In genomic region chr22:46065733-46066454, GRCh38 we compare ENCODE assay signal across 10 cellular contexts.
DNase-seq lines count a peak whose midpoint lies in the region; ATAC-seq and TF ChIP-seq lines count a peak whose summit lies in the region.
"Had no signal": no experiment of that assay in that cellular context is flagged by ENCODE, and none has a peak within 500 bp of the region (broad histone marks: within the 10 kb centered on the region; RNA-seq: fewer than 3 reads in every experiment).

No MANE protein-coding gene starts in this region.

- H3K4me1 ChIP-seq in esophagus squamous epithelium (peaks cover 46 to 95% (median 46%) of the 10 kb centered on the region in 3 donors), rectal smooth muscle tissue (ENCODE audit: control insufficient read depth, insufficient read depth, low read length) (peaks cover 65% of the 10 kb centered on the region), aorta (ENCODE audit: control insufficient read depth in 1 of 2, insufficient read depth in 2 of 2, low read length in 2 of 2) (peaks cover 3% of the 10 kb centered on the region in 2 donors)

- CTCF ChIA-PET in CD4-positive, alpha-beta T cell (lab: Charles Lee): interaction anchor here (1.5 kb wide), 1 partner anchor 12 kb away, joined by 3 read pairs; no protein-coding TSS in a partner anchor

- intact Hi-C loops in CD4-positive, alpha-beta T cell (cut with DNase I, micrococcal nuclease): no loop called here
- intact Hi-C loops in esophagus squamous epithelium (cut with DNase I) (no loop called here), aorta (cut with DNase I) (no loop called here)

- peaks cover 55% of the 10 kb centered on the region for H3K4me1 Mint-ChIP-seq in CD4-positive, alpha-beta T cell (ENCODE audit: low read depth)

- 41 to 54% methylated on average over 1 of the region's 1 CpG for whole genome bisulfite sequencing in esophagus squamous epithelium, 2 donors
- 81 to 85% methylated on average over 1 of the region's 1 CpG for WGBS in aorta, 2 donors

- H3K27me3 ChIP-seq in CD4-positive, alpha-beta T cell (ENCODE audit: control insufficient read depth, insufficient read depth, low read length): no peaks in the 10 kb centered on the region
- H3K27me3 ChIP-seq in esophagus squamous epithelium (no peaks in the 10 kb centered on the region), rectal smooth muscle tissue (ENCODE audit: control insufficient read depth, insufficient read depth, low read length) (no peaks in the 10 kb centered on the region), H7 (ENCODE audit: control insufficient read depth, insufficient read depth, low read length) (peaks cover 20% of the 10 kb centered on the region), aorta (ENCODE audit: control insufficient read depth in 1 of 2, insufficient read depth in 2 of 2, low read length in 1 of 2) (no peaks in the 10 kb centered on the region)

- peak overlapping the region in 3 of 4 donors; percentile 73 to 96 (median 88) for H3K4me3 ChIP-seq in esophagus squamous epithelium
- no peak overlapping the region for H3K4me3 ChIP-seq in rectal smooth muscle tissue (ENCODE audit: low read length)
- H3K4me3 ChIP-seq in H7 (ENCODE audit: insufficient read depth, low read depth, low read length): no peak overlapping the region
- H3K4me3 ChIP-seq in aorta (ENCODE audit: low read length in 2 of 2): no peak overlapping the region

- no peak for ATAC-seq in CD4-positive, alpha-beta T cell (ENCODE audit: poor library complexity)
- ATAC-seq in aorta (ENCODE audit: low FRiP score): no peak
- ATAC-seq: stimulated activated naive CD8-positive, alpha-beta T cell treated with anti-CD3 and anti-CD28 coated beads, Interleukin-15, amount 100 ng/mL, for 72 hours had no signal

- H3K27ac ChIP-seq in CD4-positive, alpha-beta T cell (ENCODE audit: low read depth, low read length): no peak overlapping the region
- peak overlapping the region; percentile 99 to 100 (median 100) for H3K27ac ChIP-seq in esophagus squamous epithelium
- peak overlapping the region; percentile 96 for H3K27ac ChIP-seq in rectal smooth muscle tissue (ENCODE audit: low read depth, low read length)
- peak overlapping the region in 1 of 2 donors; percentile 92 for H3K27ac ChIP-seq in aorta (ENCODE audit: low read depth in 1 of 2, low read length in 2 of 2)

- no peak for TF ChIP-seq CTCF in CD4-positive, alpha-beta T cell (IDR thresholded peaks at IDR 0.05)
- TF ChIP-seq CTCF in esophagus squamous epithelium (IDR thresholded peaks at IDR 0.05): no peak

- H3K36me3 ChIP-seq in esophagus squamous epithelium (peaks cover 0 to 11% (median 0%) of the 10 kb centered on the region in 3 donors), rectal smooth muscle tissue (ENCODE audit: control insufficient read depth, insufficient read depth, low read length) (no peaks in the 10 kb centered on the region), H7 (replicated peaks; ENCODE audit: control insufficient read depth, insufficient read depth, low read length) (no peaks in the 10 kb centered on the region), aorta (ENCODE audit: control insufficient read depth in 1 of 2, insufficient read depth in 2 of 2, low read length in 1 of 2) (no peaks in the 10 kb centered on the region)

- H3K27me3 Mint-ChIP-seq in CD4-positive, alpha-beta T cell: no peaks in the 10 kb centered on the region

- H3K4me3 Mint-ChIP-seq in CD4-positive, alpha-beta T cell: no peak overlapping the region
- H3K4me3 Mint-ChIP-seq: stimulated activated naive CD8-positive, alpha-beta T cell treated with anti-CD3 and anti-CD28 coated beads, Interleukin-15, amount 100 ng/mL, for 72 hours had no signal

- peak overlapping the region; percentile 10 for H3K9ac ChIP-seq in rectal smooth muscle tissue (ENCODE audit: low read length)

- peak overlapping the region; percentile 54 for H3K27ac Mint-ChIP-seq in CD4-positive, alpha-beta T cell
- H3K27ac Mint-ChIP-seq: stimulated activated naive CD8-positive, alpha-beta T cell treated with anti-CD3 and anti-CD28 coated beads, Interleukin-15, amount 100 ng/mL, for 72 hours had no signal

- no peak for TF ChIP-seq POLR2A in esophagus squamous epithelium (IDR thresholded peaks at IDR 0.05)

- peaks cover 7% of the 10 kb centered on the region for H3K36me3 Mint-ChIP-seq in CD4-positive, alpha-beta T cell (ENCODE audit: low read depth)

- DNase-seq in CD4-positive, alpha-beta T cell: no peak
- DNase-seq in OCI-M1 (lab: John Stamatoyannopoulos, UW) (peak; percentile 67), esophagus squamous epithelium (lab: John Stamatoyannopoulos, UW) (no peak), epidermal melanocyte (ENCODE audit: insufficient read length, low spot score) (no peak), H7 (no peak), aorta (no peak), SIG-M5 (lab: John Stamatoyannopoulos, UW) (no peak)
- DNase-seq: activated T-cell treated with anti-CD3 and anti-CD28 coated beads for 4 hours; stimulated activated naive CD8-positive, alpha-beta T cell treated with anti-CD3 and anti-CD28 coated beads, Interleukin-15, amount 100 ng/mL, for 72 hours had no signal

- no peaks in the 10 kb centered on the region for H3K9me3 ChIP-seq in CD4-positive, alpha-beta T cell (ENCODE audit: control insufficient read depth, low read length)
- no peaks in the 10 kb centered on the region for H3K9me3 ChIP-seq in esophagus squamous epithelium
- no peaks in the 10 kb centered on the region for H3K9me3 ChIP-seq in aorta (ENCODE audit: control insufficient read depth, low read length)

- POLR2A ChIA-PET in CD4-positive, alpha-beta T cell (lab: Charles Lee): interaction anchor here (0.8 kb wide), 1 partner anchor 394 kb away, joined by 4 read pairs; no protein-coding TSS in a partner anchor

- no peaks in the 10 kb centered on the region for H3K9me3 Mint-ChIP-seq in CD4-positive, alpha-beta T cell
- H3K9me3 Mint-ChIP-seq: stimulated activated naive CD8-positive, alpha-beta T cell treated with anti-CD3 and anti-CD28 coated beads, Interleukin-15, amount 100 ng/mL, for 72 hours had no signal

Comparison
In these comparisons a context has a peak if more than half of its experiments do, and no peak if none do; other contexts are left out.
1. H3K4me3 ChIP-seq: peak in esophagus squamous epithelium (3 of 4); none in rectal smooth muscle tissue (single experiment), H7 (single experiment) and aorta (0 of 2).